In genomic region chr7:64839910-64840309, GRCh38 we compare ENCODE assay signal across 23 cellular contexts.
"Had no signal": no experiment of that assay in that cellular context is flagged by ENCODE, and none has a peak within 500 bp of the region (broad histone marks: within the 10 kb centered on the region; RNA-seq: fewer than 3 reads in every experiment).

No MANE protein-coding gene starts in this region.

- H2AFZ ChIP-seq: hepatocyte, neural progenitor cell had no signal

- H3K27me3 ChIP-seq: dorsolateral prefrontal cortex, gastrocnemius medialis, hepatocyte, neural progenitor cell, right atrium auricular region, sigmoid colon, tibial nerve, upper lobe of left lung had no signal

- H3K36me3 ChIP-seq: gastrocnemius medialis, neural progenitor cell, prostate gland, right atrium auricular region, sigmoid colon, thoracic aorta, tibial nerve, upper lobe of left lung had no signal

- H3K27me3 Mint-ChIP-seq: naive thymus-derived CD4-positive, alpha-beta T cell; stimulated activated naive B cell treated with anti-CD40 and anti-IgM and Interleukin-4, amounts not matched to agents 10 μg/mL and 1 μg/mL and 100 μg/mL, for 72 hours; stimulated activated naive CD8-positive, alpha-beta T cell treated with anti-CD3 and anti-CD28 coated beads, Interleukin-15, Interleukin-2, amounts not matched to agents 100 ng/mL and 50 ng/mL, for 24 hours had no signal

- H3K4me3 Mint-ChIP-seq: naive thymus-derived CD4-positive, alpha-beta T cell; nephron; neural progenitor cell; stimulated activated naive B cell treated with anti-CD40 and anti-IgM and Interleukin-4, amounts not matched to agents 10 μg/mL and 1 μg/mL and 100 μg/mL, for 72 hours; stimulated activated naive CD8-positive, alpha-beta T cell treated with anti-CD3 and anti-CD28 coated beads, Interleukin-15, Interleukin-2, amounts not matched to agents 100 ng/mL and 50 ng/mL, for 24 hours had no signal

- H3K9me3 ChIP-seq: gastrocnemius medialis, prostate gland, right atrium auricular region, sigmoid colon, thoracic aorta, tibial nerve, upper lobe of left lung had no signal

- H3K4me3 ChIP-seq: dorsolateral prefrontal cortex, gastrocnemius medialis, hepatocyte, neural progenitor cell, prostate gland, right atrium auricular region, sigmoid colon, thoracic aorta, tibial nerve, upper lobe of left lung had no signal

- H3K27ac Mint-ChIP-seq: naive thymus-derived CD4-positive, alpha-beta T cell; nephron; neural progenitor cell; stimulated activated naive CD8-positive, alpha-beta T cell treated with anti-CD3 and anti-CD28 coated beads, Interleukin-15, Interleukin-2, amounts not matched to agents 100 ng/mL and 50 ng/mL, for 24 hours had no signal

- H3K27ac ChIP-seq: dorsolateral prefrontal cortex, gastrocnemius medialis, hepatocyte, neural progenitor cell, prostate gland, right atrium auricular region, sigmoid colon, thoracic aorta, tibial nerve, upper lobe of left lung had no signal

- H3K9ac ChIP-seq: neural progenitor cell had no signal

- H3K4me1 ChIP-seq: gastrocnemius medialis, neural progenitor cell, prostate gland, right atrium auricular region, sigmoid colon, tibial nerve, upper lobe of left lung had no signal

- DNase-seq: dorsolateral prefrontal cortex; effector CD4-positive, alpha-beta T cell; foreskin fibroblast; gastrocnemius medialis; head of caudate nucleus; kidney; mesenchymal stem cell; midbrain; naive thymus-derived CD4-positive, alpha-beta T cell; sigmoid colon; stimulated activated CD4-positive, alpha-beta T cell treated with anti-CD3 and anti-CD28 coated beads, Interleukin-2, amount 100 ng/mL, for 24 hours; stimulated activated CD4-positive, alpha-beta T cell treated with anti-CD3 and anti-CD28 coated beads, Interleukin-4, amount 100 ng/mL, for 24 hours; stimulated activated naive B cell treated with anti-CD40 and anti-IgM and Interleukin-4, amounts not matched to agents 10 μg/mL and 1 μg/mL and 100 μg/mL, for 72 hours had no signal

- H3K4me2 ChIP-seq: hepatocyte, neural progenitor cell had no signal

- ATAC-seq: gastrocnemius medialis; left lobe of liver; naive thymus-derived CD4-positive, alpha-beta T cell; stimulated activated naive B cell treated with anti-CD40 and anti-IgM and Interleukin-4, amounts not matched to agents 10 μg/mL and 1 μg/mL and 100 μg/mL, for 72 hours had no signal

- H3K4me1 Mint-ChIP-seq: naive thymus-derived CD4-positive, alpha-beta T cell; nephron; neural progenitor cell; stimulated activated naive B cell treated with anti-CD40 and anti-IgM and Interleukin-4, amounts not matched to agents 10 μg/mL and 1 μg/mL and 100 μg/mL, for 72 hours had no signal
